In genomic region chr6:108592371-108593337, GRCh38 we compare ENCODE assay signal across 1 cellular context.
TF ChIP-seq lines count a peak whose summit lies in the region.

No MANE protein-coding gene starts in this region.

TF ChIP-seq in IMR-90, 13 proteins besides CTCF, POLR2A, EP300 and RAD21:
- peak; percentile 80 for TF ChIP-seq CEBPB (IDR thresholded peaks at IDR 0.05; ENCODE audit: low read depth, low read length)
- 0 out of 2 replicates have a peak, but pooled peaks have one; percentile 4 for TF ChIP-seq USF2 (IDR thresholded peaks at IDR 0.05; ENCODE audit: low read depth, low read length)
- no peak for TF ChIP-seq MAZ (IDR thresholded peaks at IDR 0.05; ENCODE audit: borderline replicate concordance, low read depth, low read length)
- TF ChIP-seq MXI1 (IDR thresholded peaks at IDR 0.05; ENCODE audit: borderline replicate concordance, low read depth, low read length): no peak
- TF ChIP-seq RCOR1 (IDR thresholded peaks at IDR 0.05; ENCODE audit: insufficient replicate concordance, low read length): no peak
- peak; percentile 57 for TF ChIP-seq BHLHE40 (IDR thresholded peaks at IDR 0.05; ENCODE audit: low read depth, low read length)
- no peak for TF ChIP-seq NFE2L2 (IDR thresholded peaks at IDR 0.05; ENCODE audit: low read depth, low read length)
- no peak for TF ChIP-seq MAFK (IDR thresholded peaks at IDR 0.05; ENCODE audit: low read depth, low read length)
- TF ChIP-seq, protein P1, sequence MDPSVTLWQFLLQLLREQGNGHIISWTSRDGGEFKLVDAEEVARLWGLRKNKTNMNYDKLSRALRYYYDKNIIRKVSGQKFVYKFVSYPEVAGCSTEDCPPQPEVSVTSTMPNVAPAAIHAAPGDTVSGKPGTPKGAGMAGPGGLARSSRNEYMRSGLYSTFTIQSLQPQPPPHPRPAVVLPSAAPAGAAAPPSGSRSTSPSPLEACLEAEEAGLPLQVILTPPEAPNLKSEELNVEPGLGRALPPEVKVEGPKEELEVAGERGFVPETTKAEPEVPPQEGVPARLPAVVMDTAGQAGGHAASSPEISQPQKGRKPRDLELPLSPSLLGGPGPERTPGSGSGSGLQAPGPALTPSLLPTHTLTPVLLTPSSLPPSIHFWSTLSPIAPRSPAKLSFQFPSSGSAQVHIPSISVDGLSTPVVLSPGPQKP (IDR thresholded peaks at IDR 0.05; ENCODE audit: borderline replicate concordance, low read depth, low read length): no peak
- no peak for TF ChIP-seq SMC3 (IDR thresholded peaks at IDR 0.05; ENCODE audit: low read depth, low read length)
